In the genomic region with DNA sequence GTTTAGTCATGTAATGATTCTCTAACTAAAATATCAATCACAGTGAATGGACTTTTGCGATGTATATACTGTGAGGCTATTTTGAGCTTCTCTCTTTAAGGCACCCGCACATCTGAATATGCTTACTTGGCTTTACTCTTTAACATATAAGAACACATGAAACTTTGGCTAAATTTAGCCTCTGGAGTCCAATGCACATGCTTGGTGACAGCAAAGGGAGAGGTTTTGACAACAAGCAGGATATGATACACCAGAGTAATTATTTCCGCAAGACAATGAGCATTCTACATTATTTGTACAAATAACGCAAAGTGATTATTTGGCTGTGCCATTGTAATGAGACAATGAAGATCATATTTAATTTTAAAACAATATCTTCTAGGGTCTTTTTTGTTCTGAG, we compare ENCODE assay signal across 14 cellular contexts.
A peak's percentile ranks its signal among the peaks of the same experiment; 100 is the strongest.
DNase-seq lines count a peak whose midpoint lies in the region; ATAC-seq, FAIRE-seq and TF ChIP-seq lines count a peak whose summit lies in the region.
"Had no signal": no experiment of that assay in that cellular context is flagged by ENCODE, and none has a peak within 500 bp of the region (broad histone marks: within the 10 kb centered on the region; RNA-seq: fewer than 3 reads in every experiment).

No MANE protein-coding gene starts in this region.

- RAD21 ChIA-PET in GM12878 (lab: Charles Lee; ENCODE audit: unreplicated experiment) = no interaction called here

- SMC1A ChIA-PET in GM12878 (lab: Charles Lee; ENCODE audit: uncharacterized antibody, unreplicated experiment) = interaction anchor here (1.5 kb wide), 1 partner anchor 9 kb away, joined by 6 read pairs; no protein-coding TSS in a partner anchor

- no peak overlapping the region for H2BK12ac ChIP-seq in mesenchymal stem cell (ENCODE audit: low read length in 2 of 2)

- 51% methylated on average over 4 of the region's 4 CpGs for WGBS in GM12878 (ENCODE audit: insufficient coverage, insufficient replicate concordance, low lambda C conversion rate, missing lambda C conversion rate)
- 63% methylated on average over 2 of the region's 4 CpGs for WGBS in mesenchymal stem cell

- H3K18ac ChIP-seq in mesenchymal stem cell (ENCODE audit: low read depth in 1 of 2, low read length in 2 of 2) = no peak overlapping the region

- H3K79me2 ChIP-seq in GM12878 (ENCODE audit: control insufficient read depth, insufficient read depth, low read length) = peaks cover 42% of the 10 kb centered on the region

- no peaks in the 10 kb centered on the region for H3K27me3 ChIP-seq in GM12878 (replicated peaks in 1 of 2; ENCODE audit: control insufficient read depth in 2 of 2, insufficient read depth in 2 of 2, low read length in 1 of 2)
- no peaks in the 10 kb centered on the region for H3K27me3 ChIP-seq in mesenchymal stem cell (ENCODE audit: control insufficient read depth in 1 of 2, insufficient read depth in 1 of 2, low read length in 2 of 2)

- TF ChIP-seq CTCF in GM12878 (IDR thresholded peaks at IDR 0.05 in 2 of 3, conservative IDR thresholded peaks at IDR 0.05 in 1 of 3; ENCODE audit: control insufficient read depth in 2 of 3, extremely low read depth in 1 of 3, insufficient read depth in 1 of 3, low read depth in 3 of 3, low read length in 3 of 3) (no peak), type B pancreatic cell (conservative IDR thresholded peaks at IDR 0.05) (no peak)

- H2BK15ac ChIP-seq in mesenchymal stem cell (ENCODE audit: low read depth, poor library complexity, severe bottlenecking) = no peak overlapping the region

- H2AFZ ChIP-seq in GM12878 (ENCODE audit: control insufficient read depth, low read depth, low read length) = no peak overlapping the region
- H2AFZ ChIP-seq in mesenchymal stem cell (ENCODE audit: low read depth, low read length) = no peak overlapping the region

- peaks cover 6% of the 10 kb centered on the region; the same call in 2 of the 3 replicates for H3K9me3 ChIP-seq in GM12878 (replicated peaks; ENCODE audit: control insufficient read depth, insufficient read depth, low read length)
- no peaks in the 10 kb centered on the region for H3K9me3 ChIP-seq in mesenchymal stem cell (ENCODE audit: control insufficient read depth, low read length)
- H3K9me3 ChIP-seq: A549 had no signal

- no peak overlapping the region for H4K8ac ChIP-seq in mesenchymal stem cell (ENCODE audit: low read length)

- peak overlapping the region; percentile 61 for H2AK5ac ChIP-seq in mesenchymal stem cell (ENCODE audit: low read length, severe bottlenecking)

- H3K36me3 ChIP-seq in GM12878 (ENCODE audit: control insufficient read depth in 2 of 2, insufficient read depth in 2 of 2, low read length in 1 of 2) (peaks cover 0 to 5% of the 10 kb centered on the region in 2 experiments; a peak in 1 of 4 replicates), mesenchymal stem cell (ENCODE audit: control insufficient read depth in 1 of 2, insufficient read depth in 2 of 2, low read depth in 1 of 2, low read length in 2 of 2) (peaks cover 0 to 6% of the 10 kb centered on the region in 2 experiments)

- H2BK5ac ChIP-seq in mesenchymal stem cell (ENCODE audit: low read depth, low read length, poor library complexity, severe bottlenecking) = no peak overlapping the region

- CTCF ChIA-PET in GM12878 (lab: Yijun Ruan, JAX) = interaction anchor here (1.1 kb wide), 1 partner anchor 10 kb away, joined by 3 read pairs; no protein-coding TSS in a partner anchor

- H3K4me1 Mint-ChIP-seq in activated naive CD8-positive, alpha-beta T cell treated with anti-CD3 and anti-CD28 coated beads, Interleukin-2, amount 50 U/mL, for 24 hours = peaks cover 54% of the 10 kb centered on the region
- H3K4me1 Mint-ChIP-seq in activated naive CD8-positive, alpha-beta T cell treated with anti-CD3 and anti-CD28 coated beads for 36 hours = peaks cover 32% of the 10 kb centered on the region
- H3K4me1 Mint-ChIP-seq in type B pancreatic cell (ENCODE audit: unreplicated experiment) = peaks cover 60% of the 10 kb centered on the region
- H3K4me1 Mint-ChIP-seq: nephron progenitor cell had no signal

- peaks cover 39% of the 10 kb centered on the region for H3K4me1 ChIP-seq in GM12878 (ENCODE audit: control insufficient read depth, insufficient read depth, low read length)
- no peaks in the 10 kb centered on the region for H3K4me1 ChIP-seq in mesenchymal stem cell (ENCODE audit: control insufficient read depth, insufficient read depth, low read depth, low read length)

- H3K79me1 ChIP-seq in mesenchymal stem cell (replicated peaks; ENCODE audit: low read length, poor library complexity, severe bottlenecking) = peaks cover 14% of the 10 kb centered on the region

- no peak for ATAC-seq in activated naive CD8-positive, alpha-beta T cell treated with anti-CD3 and anti-CD28 coated beads, Interleukin-2, amount 50 U/mL, for 24 hours
- no peak for ATAC-seq in GM12878
- ATAC-seq: A549 had no signal

- H3K9ac ChIP-seq in GM12878 (ENCODE audit: control insufficient read depth, insufficient read depth, low read length) (no peak overlapping the region), mesenchymal stem cell (ENCODE audit: low read length) (peak overlapping the region; percentile 82)

- TF ChIP-seq EP300 in GM12878 (IDR thresholded peaks at IDR 0.05; ENCODE audit: borderline replicate concordance in 1 of 2, control insufficient read depth in 1 of 2, low read depth in 2 of 2, low read length in 2 of 2) = no peak

- H3K4ac ChIP-seq in mesenchymal stem cell (ENCODE audit: low read depth in 1 of 2, low read length in 2 of 2) = no peak overlapping the region

- H3K36me3 Mint-ChIP-seq in activated naive CD8-positive, alpha-beta T cell treated with anti-CD3 and anti-CD28 coated beads, Interleukin-2, amount 50 U/mL, for 24 hours (ENCODE audit: low read depth) = peaks cover 45% of the 10 kb centered on the region
- peaks cover 52% of the 10 kb centered on the region for H3K36me3 Mint-ChIP-seq in activated naive CD8-positive, alpha-beta T cell treated with anti-CD3 and anti-CD28 coated beads for 36 hours
- H3K36me3 Mint-ChIP-seq in type B pancreatic cell = peaks cover 14% of the 10 kb centered on the region

- H4K20me1 ChIP-seq in GM12878 (ENCODE audit: control insufficient read depth, insufficient read depth) = no peaks in the 10 kb centered on the region

- H2BK120ac ChIP-seq in mesenchymal stem cell (ENCODE audit: low read depth, low read length) = no peak overlapping the region

- BruUV-seq in GM12878 (replicated peaks; lab: Mats Ljungman, UMichigan) = no TSS peak

- H3K23ac ChIP-seq in mesenchymal stem cell (ENCODE audit: low read length in 2 of 2) = no peak overlapping the region

- H3K4me3 Mint-ChIP-seq in activated naive CD8-positive, alpha-beta T cell treated with anti-CD3 and anti-CD28 coated beads, Interleukin-2, amount 50 U/mL, for 24 hours = no peak overlapping the region
- H3K4me3 Mint-ChIP-seq in activated naive CD8-positive, alpha-beta T cell treated with anti-CD3 and anti-CD28 coated beads for 36 hours = no peak overlapping the region
- peak overlapping the region; percentile 48 for H3K4me3 Mint-ChIP-seq in type B pancreatic cell
- H3K4me3 Mint-ChIP-seq: nephron progenitor cell had no signal

- no peak for TF ChIP-seq POLR2A in GM12878 (IDR thresholded peaks at IDR 0.05; ENCODE audit: low read depth, low read length)

- DNase-seq in activated naive CD8-positive, alpha-beta T cell treated with anti-CD3 and anti-CD28 coated beads, Interleukin-2, amount 50 U/mL, for 24 hours = no peak
- DNase-seq in activated naive CD8-positive, alpha-beta T cell treated with anti-CD3 and anti-CD28 coated beads for 36 hours = no peak
- DNase-seq in GM12878 (ENCODE audit: low read depth, low spot score) = no peak
- peak; percentile 43 for DNase-seq in mesenchymal stem cell
- DNase-seq in type B pancreatic cell (ENCODE audit: extremely low spot score, unreplicated experiment) = no peak
- DNase-seq in NCI-H1092 treated with DMSO at 0.1 percent for 48 hours (lab: John Stamatoyannopoulos, UW) = no peak
- no peak for DNase-seq in NCI-H2029 (lab: John Stamatoyannopoulos, UW)
- no peak for DNase-seq in T1000 (lab: John Stamatoyannopoulos, UW)
- DNase-seq: cortex of kidney, nephron progenitor cell, trophoblast cell had no signal

- peaks cover 3% of the 10 kb centered on the region for H3K9me3 Mint-ChIP-seq in activated naive CD8-positive, alpha-beta T cell treated with anti-CD3 and anti-CD28 coated beads, Interleukin-2, amount 50 U/mL, for 24 hours
- peaks cover 3% of the 10 kb centered on the region for H3K9me3 Mint-ChIP-seq in activated naive CD8-positive, alpha-beta T cell treated with anti-CD3 and anti-CD28 coated beads for 36 hours
- peaks cover 4% of the 10 kb centered on the region for H3K9me3 Mint-ChIP-seq in type B pancreatic cell

- H3K4me2 ChIP-seq in GM12878 (ENCODE audit: control insufficient read depth, insufficient read depth) = 0 out of 2 replicates have a peak overlapping the region, but pooled peaks have one; percentile 42
- no peak overlapping the region for H3K4me2 ChIP-seq in mesenchymal stem cell (ENCODE audit: low read length, poor library complexity, severe bottlenecking)

- H3K27ac ChIP-seq in GM12878 (ENCODE audit: control insufficient read depth, insufficient read depth) (peak overlapping the region; percentile 74), mesenchymal stem cell (ENCODE audit: low read length, poor library complexity, severe bottlenecking) (no peak overlapping the region)
- H3K27ac ChIP-seq: A549 had no signal

- H3K4me3 ChIP-seq in GM12878 (no peak overlapping the region), mesenchymal stem cell (ENCODE audit: insufficient read depth in 1 of 2, low read depth in 1 of 2, low read length in 2 of 2) (peak overlapping the region in 1 of 2 experiments; percentile 1)
- H3K4me3 ChIP-seq: A549, skin epidermis had no signal

- FAIRE-seq in GM12878 (lab: Jason Lieb, UNC) = no peak
- FAIRE-seq: A549, RCC 7860 had no signal

- in situ Hi-C loops in GM12878 (cut with MboI) = no loop called here

- POLR2A ChIA-PET in GM12878 (lab: Charles Lee) = no interaction called here

- intact Hi-C loops in GM12878 (cut with micrococcal nuclease; ENCODE audit: unreplicated experiment) = no loop called here

- peak overlapping the region; percentile 32 for H3K27ac Mint-ChIP-seq in activated naive CD8-positive, alpha-beta T cell treated with anti-CD3 and anti-CD28 coated beads, Interleukin-2, amount 50 U/mL, for 24 hours
- H3K27ac Mint-ChIP-seq in activated naive CD8-positive, alpha-beta T cell treated with anti-CD3 and anti-CD28 coated beads for 36 hours = no peak overlapping the region
- peak overlapping the region; percentile 73 for H3K27ac Mint-ChIP-seq in type B pancreatic cell

- H4K91ac ChIP-seq in mesenchymal stem cell (ENCODE audit: low read length) = no peak overlapping the region

- H3K14ac ChIP-seq in mesenchymal stem cell (ENCODE audit: low read length in 2 of 2) = no peak overlapping the region

- H3K27me3 Mint-ChIP-seq in activated naive CD8-positive, alpha-beta T cell treated with anti-CD3 and anti-CD28 coated beads, Interleukin-2, amount 50 U/mL, for 24 hours = no peaks in the 10 kb centered on the region
- no peaks in the 10 kb centered on the region for H3K27me3 Mint-ChIP-seq in activated naive CD8-positive, alpha-beta T cell treated with anti-CD3 and anti-CD28 coated beads for 36 hours
- no peaks in the 10 kb centered on the region for H3K27me3 Mint-ChIP-seq in type B pancreatic cell

- TF ChIP-seq RAD21 in GM12878 (IDR thresholded peaks at IDR 0.05; ENCODE audit: insufficient read depth, low read depth, low read length) = no peak
